In the genomic region with DNA sequence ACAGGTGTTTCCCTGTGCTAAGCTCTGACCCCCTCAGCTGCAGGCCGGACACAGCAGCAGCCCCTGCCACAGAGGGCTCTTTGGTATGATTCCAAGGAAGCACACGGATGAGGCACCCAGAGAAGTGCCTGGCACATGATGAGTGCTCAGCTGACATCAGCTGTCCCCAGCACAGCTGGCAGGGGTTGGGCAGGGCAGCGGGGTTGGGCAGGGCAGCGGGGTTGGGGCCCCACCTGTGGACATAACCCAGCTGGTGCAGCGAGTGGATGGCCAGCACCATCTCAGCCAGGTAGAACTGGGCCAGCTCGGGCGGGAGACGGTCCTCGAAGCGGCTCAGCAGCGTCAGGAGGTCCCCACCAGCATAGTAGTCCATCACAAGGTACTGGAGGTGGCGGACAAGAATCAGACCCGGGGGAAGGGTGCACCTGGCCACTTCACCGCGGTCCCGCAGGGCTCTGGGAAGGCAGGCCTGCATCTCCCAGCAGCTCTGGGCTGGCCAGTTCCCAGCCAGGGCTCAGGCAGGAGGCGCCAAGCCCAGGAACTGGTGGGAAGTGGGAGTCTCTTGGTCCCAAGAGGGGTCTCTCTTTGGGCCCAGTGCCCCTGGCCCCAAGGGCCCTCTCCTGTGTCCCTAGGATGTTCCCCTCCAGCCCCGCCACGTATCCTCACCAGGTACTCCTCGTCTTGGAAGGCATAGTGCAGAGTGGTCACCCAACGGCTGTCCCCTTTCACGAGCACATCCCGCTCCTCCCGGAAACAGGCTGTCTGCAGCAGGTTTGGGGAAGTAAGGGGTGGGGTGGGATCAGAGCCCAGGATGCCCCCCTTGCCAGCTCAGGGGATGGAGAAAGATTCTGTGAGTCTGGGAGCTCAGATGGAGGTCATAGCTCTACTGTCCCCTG, we compare ENCODE assay signal across 2 cellular contexts.
TF ChIP-seq lines count a peak whose summit lies in the region.

No MANE protein-coding gene starts in this region.

TF ChIP-seq in HCT116, 20 proteins besides CTCF, POLR2A, EP300 and RAD21:
- TF ChIP-seq POLR2AphosphoS5 (IDR thresholded peaks at IDR 0.05; ENCODE audit: low read depth, low read length), result no peak
- TF ChIP-seq, protein P1, sequence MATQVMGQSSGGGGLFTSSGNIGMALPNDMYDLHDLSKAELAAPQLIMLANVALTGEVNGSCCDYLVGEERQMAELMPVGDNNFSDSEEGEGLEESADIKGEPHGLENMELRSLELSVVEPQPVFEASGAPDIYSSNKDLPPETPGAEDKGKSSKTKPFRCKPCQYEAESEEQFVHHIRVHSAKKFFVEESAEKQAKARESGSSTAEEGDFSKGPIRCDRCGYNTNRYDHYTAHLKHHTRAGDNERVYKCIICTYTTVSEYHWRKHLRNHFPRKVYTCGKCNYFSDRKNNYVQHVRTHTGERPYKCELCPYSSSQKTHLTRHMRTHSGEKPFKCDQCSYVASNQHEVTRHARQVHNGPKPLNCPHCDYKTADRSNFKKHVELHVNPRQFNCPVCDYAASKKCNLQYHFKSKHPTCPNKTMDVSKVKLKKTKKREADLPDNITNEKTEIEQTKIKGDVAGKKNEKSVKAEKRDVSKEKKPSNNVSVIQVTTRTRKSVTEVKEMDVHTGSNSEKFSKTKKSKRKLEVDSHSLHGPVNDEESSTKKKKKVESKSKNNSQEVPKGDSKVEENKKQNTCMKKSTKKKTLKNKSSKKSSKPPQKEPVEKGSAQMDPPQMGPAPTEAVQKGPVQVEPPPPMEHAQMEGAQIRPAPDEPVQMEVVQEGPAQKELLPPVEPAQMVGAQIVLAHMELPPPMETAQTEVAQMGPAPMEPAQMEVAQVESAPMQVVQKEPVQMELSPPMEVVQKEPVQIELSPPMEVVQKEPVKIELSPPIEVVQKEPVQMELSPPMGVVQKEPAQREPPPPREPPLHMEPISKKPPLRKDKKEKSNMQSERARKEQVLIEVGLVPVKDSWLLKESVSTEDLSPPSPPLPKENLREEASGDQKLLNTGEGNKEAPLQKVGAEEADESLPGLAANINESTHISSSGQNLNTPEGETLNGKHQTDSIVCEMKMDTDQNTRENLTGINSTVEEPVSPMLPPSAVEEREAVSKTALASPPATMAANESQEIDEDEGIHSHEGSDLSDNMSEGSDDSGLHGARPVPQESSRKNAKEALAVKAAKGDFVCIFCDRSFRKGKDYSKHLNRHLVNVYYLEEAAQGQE (IDR thresholded peaks at IDR 0.05; ENCODE audit: low read depth), result no peak
- TF ChIP-seq ZFX (IDR thresholded peaks at IDR 0.05), result no peak
- no peak for TF ChIP-seq SIN3A (IDR thresholded peaks at IDR 0.05; ENCODE audit: low read depth)
- TF ChIP-seq, protein P2, sequence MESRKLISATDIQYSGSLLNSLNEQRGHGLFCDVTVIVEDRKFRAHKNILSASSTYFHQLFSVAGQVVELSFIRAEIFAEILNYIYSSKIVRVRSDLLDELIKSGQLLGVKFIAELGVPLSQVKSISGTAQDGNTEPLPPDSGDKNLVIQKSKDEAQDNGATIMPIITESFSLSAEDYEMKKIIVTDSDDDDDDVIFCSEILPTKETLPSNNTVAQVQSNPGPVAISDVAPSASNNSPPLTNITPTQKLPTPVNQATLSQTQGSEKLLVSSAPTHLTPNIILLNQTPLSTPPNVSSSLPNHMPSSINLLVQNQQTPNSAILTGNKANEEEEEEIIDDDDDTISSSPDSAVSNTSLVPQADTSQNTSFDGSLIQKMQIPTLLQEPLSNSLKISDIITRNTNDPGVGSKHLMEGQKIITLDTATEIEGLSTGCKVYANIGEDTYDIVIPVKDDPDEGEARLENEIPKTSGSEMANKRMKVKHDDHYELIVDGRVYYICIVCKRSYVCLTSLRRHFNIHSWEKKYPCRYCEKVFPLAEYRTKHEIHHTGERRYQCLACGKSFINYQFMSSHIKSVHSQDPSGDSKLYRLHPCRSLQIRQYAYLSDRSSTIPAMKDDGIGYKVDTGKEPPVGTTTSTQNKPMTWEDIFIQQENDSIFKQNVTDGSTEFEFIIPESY (IDR thresholded peaks at IDR 0.05; ENCODE audit: extremely low read depth, insufficient replicate concordance, low read length), result no peak
- no peak for TF ChIP-seq TCF7L2 (IDR thresholded peaks at IDR 0.05; ENCODE audit: borderline replicate concordance, extremely low read depth, insufficient read depth, insufficient read length)
- TF ChIP-seq, protein P3, sequence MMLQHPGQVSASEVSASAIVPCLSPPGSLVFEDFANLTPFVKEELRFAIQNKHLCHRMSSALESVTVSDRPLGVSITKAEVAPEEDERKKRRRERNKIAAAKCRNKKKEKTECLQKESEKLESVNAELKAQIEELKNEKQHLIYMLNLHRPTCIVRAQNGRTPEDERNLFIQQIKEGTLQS (IDR thresholded peaks at IDR 0.05), result no peak
- no peak for TF ChIP-seq CEBPB (IDR thresholded peaks at IDR 0.05; ENCODE audit: low read depth)
- TF ChIP-seq SP1 (IDR thresholded peaks at IDR 0.05; ENCODE audit: low read depth), result no peak
- TF ChIP-seq JUND (IDR thresholded peaks at IDR 0.05), result no peak
- TF ChIP-seq, protein P4, sequence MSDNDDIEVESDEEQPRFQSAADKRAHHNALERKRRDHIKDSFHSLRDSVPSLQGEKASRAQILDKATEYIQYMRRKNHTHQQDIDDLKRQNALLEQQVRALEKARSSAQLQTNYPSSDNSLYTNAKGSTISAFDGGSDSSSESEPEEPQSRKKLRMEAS (IDR thresholded peaks at IDR 0.05), result no peak
- no peak for TF ChIP-seq EZH2 (IDR thresholded peaks at IDR 0.05)
- no peak for TF ChIP-seq EGR1 (IDR thresholded peaks at IDR 0.05; ENCODE audit: low read depth)
- TF ChIP-seq ZNF274 (IDR thresholded peaks at IDR 0.05; ENCODE audit: low read depth, low read length), result no peak
- TF ChIP-seq EZH2phosphoT487 (IDR thresholded peaks at IDR 0.05; ENCODE audit: borderline replicate concordance), result no peak
TF ChIP-seq in HCT116: peak in this region for 0.

TF ChIP-seq in K562, 482 proteins besides CTCF, POLR2A, EP300 and RAD21:
- TF ChIP-seq, protein P5, sequence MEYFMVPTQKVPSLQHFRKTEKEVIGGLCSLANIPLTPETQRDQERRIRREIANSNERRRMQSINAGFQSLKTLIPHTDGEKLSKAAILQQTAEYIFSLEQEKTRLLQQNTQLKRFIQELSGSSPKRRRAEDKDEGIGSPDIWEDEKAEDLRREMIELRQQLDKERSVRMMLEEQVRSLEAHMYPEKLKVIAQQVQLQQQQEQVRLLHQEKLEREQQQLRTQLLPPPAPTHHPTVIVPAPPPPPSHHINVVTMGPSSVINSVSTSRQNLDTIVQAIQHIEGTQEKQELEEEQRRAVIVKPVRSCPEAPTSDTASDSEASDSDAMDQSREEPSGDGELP (CRISPR knock-in tag; IDR thresholded peaks at IDR 0.05; ENCODE audit: borderline replicate concordance), result peak; percentile 58; the same call in 1 of the 2 replicates
- TF ChIP-seq POU5F1 (IDR thresholded peaks at IDR 0.05; ENCODE audit: borderline replicate concordance, low read depth, low read length, partially characterized antibody), result no peak
